26 cellular contexts compared by ENCODE assay signal in genomic region chr1:212129781-212130180, GRCh38.
"Had no signal": no experiment of that assay in that cellular context is flagged by ENCODE, and none has a peak within 500 bp of the region (broad histone marks: within the 10 kb centered on the region; RNA-seq: fewer than 3 reads in every experiment).

No MANE protein-coding gene starts in this region.

- H3K36me3 ChIP-seq: ascending aorta, esophagus muscularis mucosa, gastrocnemius medialis, WERI-Rb-1 had no signal

- H3K4me1 ChIP-seq: ascending aorta, foreskin keratinocyte had no signal

- FAIRE-seq: bronchial epithelial cell had no signal

- H3K27me3 ChIP-seq: ascending aorta, esophagus muscularis mucosa, foreskin keratinocyte, gastrocnemius medialis had no signal

- DNase-seq: activated B cell treated with CpG ODN at 0.5 μM for 24 hours; activated CD4-positive, alpha-beta T cell treated with anti-CD3 and anti-CD28 coated beads for 48 hours; activated CD4-positive, alpha-beta T cell treated with anti-CD3 and anti-CD28 coated beads, Interleukin-2, amount 50 U/mL, for 1 hour; activated CD4-positive, alpha-beta T cell treated with anti-CD3 and anti-CD28 coated beads, Interleukin-2, amount 50 U/mL, for 48 hours; activated CD8-positive, alpha-beta memory T cell treated with anti-CD3 and anti-CD28 coated beads for 24 hours; activated CD8-positive, alpha-beta T cell treated with anti-CD3 and anti-CD28 coated beads for 36 hours; activated effector memory CD4-positive, alpha-beta T cell treated with Interleukin-2 at 50 U/mL for 16 hours; activated gamma-delta T cell treated with Interleukin-2 at 50 U/mL for 16 hours; activated naive CD4-positive, alpha-beta T cell treated with anti-CD3 and anti-CD28 coated beads, Interleukin-2, amount 50 U/mL, for 16 hours; activated naive CD4-positive, alpha-beta T cell treated with Interleukin-2 at 50 U/mL for 16 hours; activated T-cell treated with anti-CD3 and anti-CD28 coated beads, Interleukin-2, amount 50 U/mL, for 4 hours; effector CD4-positive, alpha-beta T cell; effector memory CD8-positive, alpha-beta T cell; erythroblast; foreskin keratinocyte; gastrocnemius medialis; T-helper 1 cell; T-helper 17 cell; T1000; WERI-Rb-1 had no signal

- H3K4me3 ChIP-seq: ascending aorta, coronary artery, esophagus muscularis mucosa, gastrocnemius medialis had no signal

- H3K9me3 ChIP-seq: ascending aorta, esophagus muscularis mucosa, gastrocnemius medialis had no signal

- ATAC-seq: activated CD4-positive, CD25-positive, alpha-beta regulatory T cell treated with anti-CD3 and anti-CD28 coated beads, Interleukin-2, amount 50 U/mL, for 24 hours; activated CD8-positive, alpha-beta T cell treated with anti-CD3 and anti-CD28 coated beads for 36 hours; activated T-cell treated with anti-CD3 and anti-CD28 coated beads, Interleukin-2, amount 50 U/mL, for 4 hours; activated T-helper 17 cell treated with anti-CD3 and anti-CD28 coated beads, Interleukin-2, amount 50 U/mL, for 72 hours; effector memory CD8-positive, alpha-beta T cell; foreskin keratinocyte; gastrocnemius medialis; T-helper 17 cell had no signal

- H3K27ac ChIP-seq: ascending aorta, coronary artery, esophagus muscularis mucosa, foreskin keratinocyte, gastrocnemius medialis, WERI-Rb-1 had no signal
